Comparison of ENCODE assay signal across 24 cellular contexts in the genomic region with DNA sequence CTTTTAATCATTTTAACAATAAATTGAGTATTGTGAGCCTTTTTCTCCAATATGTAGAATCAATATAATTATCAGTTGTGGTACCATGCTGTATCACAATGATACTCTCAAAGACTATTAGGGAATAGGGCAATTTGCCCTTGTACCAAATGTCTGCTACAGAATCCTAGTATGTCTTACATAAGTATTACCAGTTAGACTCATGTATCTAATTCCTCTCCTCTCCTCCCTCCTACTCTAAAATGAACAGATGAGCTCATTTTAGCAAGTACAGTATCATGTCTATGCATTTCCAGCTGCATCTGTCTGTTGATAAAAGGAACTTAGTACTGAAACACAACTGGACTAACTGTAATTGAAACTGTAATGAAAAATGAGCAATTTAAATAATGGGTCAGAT.
"Had no signal": no experiment of that assay in that cellular context is flagged by ENCODE, and none has a peak within 500 bp of the region (broad histone marks: within the 10 kb centered on the region; RNA-seq: fewer than 3 reads in every experiment).

No MANE protein-coding gene starts in this region.

- ATAC-seq: gastrocnemius medialis; left cardiac atrium; left lung; naive thymus-derived CD4-positive, alpha-beta T cell; right cardiac atrium; stimulated activated naive B cell treated with anti-CD40 and anti-IgM and Interleukin-4, amounts not matched to agents 10 μg/mL and 1 μg/mL and 100 μg/mL, for 72 hours had no signal

- H3K36me3 Mint-ChIP-seq: naive thymus-derived CD4-positive, alpha-beta T cell; neural progenitor cell; stimulated activated naive B cell treated with anti-CD40 and anti-IgM and Interleukin-4, amounts not matched to agents 10 μg/mL and 1 μg/mL and 100 μg/mL, for 72 hours had no signal

- DNase-seq: dermis blood vessel endothelial cell; effector memory CD4-positive, alpha-beta T cell; gastrocnemius medialis; head of caudate nucleus; left cardiac atrium; left lung; mesendoderm; midbrain; naive thymus-derived CD4-positive, alpha-beta T cell; right cardiac atrium; sigmoid colon; stimulated activated CD4-positive, alpha-beta T cell treated with anti-CD3 and anti-CD28 coated beads, Interleukin-15, amount 100 ng/mL, for 24 hours; stimulated activated CD4-positive, alpha-beta T cell treated with anti-CD3 and anti-CD28 coated beads, Interleukin-2, amount 100 ng/mL, for 48 hours; stimulated activated naive B cell treated with anti-CD40 and anti-IgM and Interleukin-4, amounts not matched to agents 10 μg/mL and 1 μg/mL and 100 μg/mL, for 72 hours; upper lobe of left lung had no signal

- H3K27ac ChIP-seq: coronary artery, gastrocnemius medialis, hepatocyte, left lung, neural progenitor cell, prostate gland, sigmoid colon, skin epidermis, thoracic aorta, tibial nerve, upper lobe of left lung had no signal

- H3K9ac ChIP-seq: neural progenitor cell had no signal

- H3K4me1 ChIP-seq: gastrocnemius medialis, left lung, prostate gland, sigmoid colon, tibial nerve, upper lobe of left lung had no signal

- H2AFZ ChIP-seq: hepatocyte, neural progenitor cell had no signal

- H3K4me1 Mint-ChIP-seq: nephron; stimulated activated naive B cell treated with anti-CD40 and anti-IgM and Interleukin-4, amounts not matched to agents 10 μg/mL and 1 μg/mL and 100 μg/mL, for 72 hours had no signal

- H3K36me3 ChIP-seq: gastrocnemius medialis, left lung, neural progenitor cell, prostate gland, sigmoid colon, thoracic aorta, tibial nerve, upper lobe of left lung had no signal

- H3K4me3 Mint-ChIP-seq: naive thymus-derived CD4-positive, alpha-beta T cell; nephron; neural progenitor cell; stimulated activated naive B cell treated with anti-CD40 and anti-IgM and Interleukin-4, amounts not matched to agents 10 μg/mL and 1 μg/mL and 100 μg/mL, for 72 hours; stimulated activated naive CD8-positive, alpha-beta T cell treated with anti-CD3 and anti-CD28 coated beads, Interleukin-15, Interleukin-2, amounts not matched to agents 100 ng/mL and 50 ng/mL, for 24 hours had no signal

- H3K27me3 ChIP-seq: neural progenitor cell, sigmoid colon, tibial nerve, upper lobe of left lung had no signal

- H3K9me3 Mint-ChIP-seq: naive thymus-derived CD4-positive, alpha-beta T cell; neural progenitor cell; stimulated activated naive B cell treated with anti-CD40 and anti-IgM and Interleukin-4, amounts not matched to agents 10 μg/mL and 1 μg/mL and 100 μg/mL, for 72 hours; stimulated activated naive CD8-positive, alpha-beta T cell treated with anti-CD3 and anti-CD28 coated beads, Interleukin-15, Interleukin-2, amounts not matched to agents 100 ng/mL and 50 ng/mL, for 24 hours had no signal

- H3K79me2 ChIP-seq: hepatocyte had no signal

- H3K4me3 ChIP-seq: coronary artery, gastrocnemius medialis, hepatocyte, left lung, neural progenitor cell, prostate gland, sigmoid colon, skin epidermis, thoracic aorta, tibial nerve, upper lobe of left lung had no signal

- H3K9me3 ChIP-seq: gastrocnemius medialis, left lung, prostate gland, thoracic aorta, upper lobe of left lung had no signal

- H3K4me2 ChIP-seq: hepatocyte, neural progenitor cell had no signal

- H3K27ac Mint-ChIP-seq: naive thymus-derived CD4-positive, alpha-beta T cell; nephron; neural progenitor cell; stimulated activated naive B cell treated with anti-CD40 and anti-IgM and Interleukin-4, amounts not matched to agents 10 μg/mL and 1 μg/mL and 100 μg/mL, for 72 hours; stimulated activated naive CD8-positive, alpha-beta T cell treated with anti-CD3 and anti-CD28 coated beads, Interleukin-15, Interleukin-2, amounts not matched to agents 100 ng/mL and 50 ng/mL, for 24 hours had no signal
